9 cellular contexts compared by ENCODE assay signal in genomic region chr16:23597003-23597756, GRCh38. TPM values are rescaled to one million over a fixed set of nuclear protein-coding genes. Genes with fewer than 3 reads are reported as not detected.
DNase-seq lines count a peak whose midpoint lies in the region; ATAC-seq and TF ChIP-seq lines count a peak whose summit lies in the region.
"Had no signal": no experiment of that assay in that cellular context is flagged by ENCODE, and none has a peak within 500 bp of the region (broad histone marks: within the 10 kb centered on the region; RNA-seq: fewer than 3 reads in every experiment).

No MANE protein-coding gene starts in this region.

- no peaks in the 10 kb centered on the region for H3K9me3 Mint-ChIP-seq in CD4-positive, alpha-beta T cell
- H3K9me3 Mint-ChIP-seq in naive thymus-derived CD8-positive, alpha-beta T cell = no peaks in the 10 kb centered on the region

- no peak overlapping the region for H3K4me3 ChIP-seq in aorta (ENCODE audit: low read length in 2 of 2)

- ATAC-seq in CD4-positive, alpha-beta T cell (ENCODE audit: poor library complexity) = no peak
- ATAC-seq in naive thymus-derived CD8-positive, alpha-beta T cell = no peak
- no peak for ATAC-seq in HG02885 (IDR thresholded peaks at IDR 0.05; ENCODE audit: poor library complexity, unreplicated experiment)
- ATAC-seq in aorta (ENCODE audit: low FRiP score) = no peak

- CTCF ChIA-PET in CD4-positive, alpha-beta T cell (lab: Charles Lee) = interaction anchor here (0.7 to 1.7 kb wide), 7 partner anchors 15 to 144 kb away, joined by 3 to 13 read pairs (median 3); partner anchors contain the start of genes COG7, DCTN5, EARS2 and PALB2
- CTCF ChIA-PET in HEK293T (lab: Yijun Ruan, JAX) = interaction anchor here (0.6 to 1.4 kb wide), 14 partner anchors 8 to 81 kb away, joined by 3 to 4 read pairs (median 3); partner anchors contain the start of genes EARS2 and UBFD1

- POLR2A ChIA-PET in CD4-positive, alpha-beta T cell (lab: Charles Lee) = interaction anchor here (0.7 to 1.5 kb wide), 5 partner anchors 16 to 160 kb away, joined by 3 to 6 read pairs (median 4); partner anchors contain the start of genes DCTN5, EARS2, PALB2 and UBFD1
- POLR2A ChIA-PET in HEK293T (lab: Yijun Ruan, JAX) = interaction anchor here (1.0 to 1.5 kb wide), 7 partner anchors 8 to 120 kb away, joined by 3 to 6 read pairs (median 3); partner anchors contain the start of genes EARS2, GGA2 and UBFD1
- POLR2A ChIA-PET in naive thymus-derived CD8-positive, alpha-beta T cell (lab: Charles Lee) = interaction anchor here (0.6 to 1.4 kb wide), 5 partner anchors 16 to 139 kb away, joined by 3 to 5 read pairs (median 3); partner anchors contain the start of genes DCTN5 and PALB2

- 85 to 89% methylated on average over 11 of the region's 11 CpGs for WGBS in aorta, 2 donors

- H3K4me3 Mint-ChIP-seq in CD4-positive, alpha-beta T cell = peak overlapping the region; percentile 67
- peak overlapping the region; percentile 19 to 80 (median 45) for H3K4me3 Mint-ChIP-seq in naive thymus-derived CD8-positive, alpha-beta T cell

- no peak for DNase-seq in CD4-positive, alpha-beta T cell
- DNase-seq in HEK293T (ENCODE audit: extremely low spot score) (peak; percentile 52), OCI-M1 (lab: John Stamatoyannopoulos, UW) (peak; percentile 86), cerebellar cortex (ENCODE audit: low spot score) (peak; percentile 69), aorta (no peak), hepatic stellate cell (ENCODE audit: low spot score) (no peak)
- no peak for DNase-seq in naive thymus-derived CD8-positive, alpha-beta T cell

- H3K9me3 ChIP-seq in CD4-positive, alpha-beta T cell (ENCODE audit: control insufficient read depth, low read length) = no peaks in the 10 kb centered on the region
- H3K9me3 ChIP-seq in aorta (ENCODE audit: control insufficient read depth, low read length) = no peaks in the 10 kb centered on the region
- H3K9me3 ChIP-seq: body of pancreas had no signal

- no peaks in the 10 kb centered on the region for H3K27me3 Mint-ChIP-seq in CD4-positive, alpha-beta T cell
- H3K27me3 Mint-ChIP-seq in naive thymus-derived CD8-positive, alpha-beta T cell = no peaks in the 10 kb centered on the region

- H3K4me1 ChIP-seq in aorta (ENCODE audit: control insufficient read depth in 1 of 2, insufficient read depth in 2 of 2, low read length in 2 of 2) = peaks cover 0 to 2% of the 10 kb centered on the region in 2 donors

- H3K27me3 ChIP-seq in CD4-positive, alpha-beta T cell (ENCODE audit: control insufficient read depth, insufficient read depth, low read length) = no peaks in the 10 kb centered on the region
- H3K27me3 ChIP-seq in aorta (ENCODE audit: control insufficient read depth in 1 of 2, insufficient read depth in 2 of 2, low read length in 1 of 2) = no peaks in the 10 kb centered on the region
- H3K27me3 ChIP-seq: body of pancreas had no signal

- peaks cover 17% of the 10 kb centered on the region for H3K36me3 Mint-ChIP-seq in CD4-positive, alpha-beta T cell (ENCODE audit: low read depth)
- peaks cover 0 to 28% (median 3%) of the 10 kb centered on the region in 3 donors for H3K36me3 Mint-ChIP-seq in naive thymus-derived CD8-positive, alpha-beta T cell

- no peaks in the 10 kb centered on the region for H3K36me3 ChIP-seq in aorta (ENCODE audit: control insufficient read depth in 1 of 2, insufficient read depth in 2 of 2, low read length in 1 of 2)

- H3K27ac ChIP-seq in CD4-positive, alpha-beta T cell (ENCODE audit: low read depth, low read length) = no peak overlapping the region
- H3K27ac ChIP-seq in aorta (ENCODE audit: low read depth in 1 of 2, low read length in 2 of 2) = no peak overlapping the region

- peaks cover 27% of the 10 kb centered on the region for H3K4me1 Mint-ChIP-seq in CD4-positive, alpha-beta T cell (ENCODE audit: low read depth)
- peaks cover 4 to 37% (median 20%) of the 10 kb centered on the region in 4 donors for H3K4me1 Mint-ChIP-seq in naive thymus-derived CD8-positive, alpha-beta T cell

- no peak for TF ChIP-seq CTCF in CD4-positive, alpha-beta T cell (IDR thresholded peaks at IDR 0.05)

- no peak overlapping the region for H3K27ac Mint-ChIP-seq in CD4-positive, alpha-beta T cell
- H3K27ac Mint-ChIP-seq in naive thymus-derived CD8-positive, alpha-beta T cell = peak overlapping the region in 7 of 10 donors; percentile 2 to 88 (median 71)

- intact Hi-C loops in CD4-positive, alpha-beta T cell (cut with DNase I, micrococcal nuclease) = loop anchor here in 1 of 2 experiments (2.0 kb wide), 2 partner anchors 44 to 86 kb away; partner anchors contain the start of genes DCTN5, GGA2 and PALB2
- intact Hi-C loops in aorta (cut with DNase I) = loop anchor here in 1 of 2 donors (5.0 kb wide), 1 partner anchor 40 kb away; the partner anchor contains the start of genes EARS2 and UBFD1

TF ChIP-seq in HEK293T, 16 proteins besides CTCF, POLR2A, EP300 and RAD21:
- TF ChIP-seq ARNT (IDR thresholded peaks at IDR 0.05) (no peak), CTBP1 (IDR thresholded peaks at IDR 0.05; ENCODE audit: borderline replicate concordance) (no peak), SUZ12 (IDR thresholded peaks at IDR 0.05) (no peak), FOXK2 (IDR thresholded peaks at IDR 0.05) (no peak), FOXM1 (IDR thresholded peaks at IDR 0.05; ENCODE audit: borderline replicate concordance) (no peak), ELF4 (IDR thresholded peaks at IDR 0.05) (no peak), L3MBTL2 (conservative IDR thresholded peaks at IDR 0.05) (no peak), SP1 (IDR thresholded peaks at IDR 0.05) (no peak), FOXA1 (IDR thresholded peaks at IDR 0.05) (no peak), BHLHE40 (IDR thresholded peaks at IDR 0.05; ENCODE audit: borderline replicate concordance) (no peak), NFRKB (IDR thresholded peaks at IDR 0.05) (no peak), ZNF384 (IDR thresholded peaks at IDR 0.05) (no peak), LEF1 (IDR thresholded peaks at IDR 0.05; ENCODE audit: borderline replicate concordance) (no peak), PKNOX1 (IDR thresholded peaks at IDR 0.05) (peak; percentile 92), HDGF (IDR thresholded peaks at IDR 0.05; ENCODE audit: borderline replicate concordance) (0 out of 2 replicates have a peak, but pooled peaks have one; percentile 43), TARDBP (IDR thresholded peaks at IDR 0.05) (no peak)

RNA-seq across cellular contexts. Expression of gene NDUFAB1, which starts 1.1 kb away (rescaled TPM):
- total RNA-seq in CD4-positive, alpha-beta T cell = 10 to 100 TPM; 23.0 to 28.3 TPM
- total RNA-seq in naive thymus-derived CD8-positive, alpha-beta T cell = 10 to 100 TPM; 36.8 to 42.9 TPM
- 100 to 1,000 TPM; 182 to 220 (median 206) TPM for polyA plus RNA-seq in naive thymus-derived CD8-positive, alpha-beta T cell
- 10 to 100 TPM; 46.1 to 48.7 TPM for total RNA-seq in aorta
- polyA plus RNA-seq in aorta = 100 to 1,000 TPM; 134 to 180 TPM

RNA-seq across cellular contexts. Expression of gene UBFD1, which starts 39.7 kb away (rescaled TPM):
- 10 to 100 TPM; 53.7 to 59.5 TPM for total RNA-seq in CD4-positive, alpha-beta T cell
- 10 to 100 TPM; 52.5 to 58.7 TPM for total RNA-seq in naive thymus-derived CD8-positive, alpha-beta T cell
- polyA plus RNA-seq in naive thymus-derived CD8-positive, alpha-beta T cell = 10 to 100 TPM; 12.2 to 15.4 (median 12.6) TPM
- total RNA-seq in aorta = 10 to 100 TPM; 43.8 to 55.4 TPM
- 10 to 100 TPM; 12.3 to 12.8 TPM for polyA plus RNA-seq in aorta

RNA-seq across cellular contexts. Expression of gene EARS2, which starts 40.0 kb away (rescaled TPM):
- total RNA-seq in CD4-positive, alpha-beta T cell = 1 to 10 TPM; 7.9 to 8.0 TPM
- 10 to 100 TPM; 16.9 to 18.1 TPM for total RNA-seq in naive thymus-derived CD8-positive, alpha-beta T cell
- 10 to 100 TPM; 14.1 to 19.9 (median 18.3) TPM for polyA plus RNA-seq in naive thymus-derived CD8-positive, alpha-beta T cell
- 10 to 100 TPM; 10.8 to 14.9 TPM for total RNA-seq in aorta
- 1 to 10 TPM; 4.8 to 6.3 TPM for polyA plus RNA-seq in aorta

RNA-seq across cellular contexts. Expression of gene PALB2, which starts 43.9 kb away (rescaled TPM):
- 1 to 10 TPM; 3.8 to 5.1 TPM for total RNA-seq in CD4-positive, alpha-beta T cell
- 10 to 100 TPM; 14.6 to 19.0 TPM for total RNA-seq in naive thymus-derived CD8-positive, alpha-beta T cell
- polyA plus RNA-seq in naive thymus-derived CD8-positive, alpha-beta T cell = 1 to 10 TPM; 3.4 to 9.7 (median 9.5) TPM
- 1 to 10 TPM; 7.7 to 9.5 TPM for total RNA-seq in aorta
- polyA plus RNA-seq in aorta = 10 to 100 TPM in 1 of 2 donors, 1 to 10 TPM in 1; 3.5 to 10.9 TPM

RNA-seq across cellular contexts. Expression of gene DCTN5, which starts 44.1 kb away (rescaled TPM):
- total RNA-seq in CD4-positive, alpha-beta T cell = 10 to 100 TPM; 46.9 to 47.8 TPM
- 10 to 100 TPM; 64.9 to 68.8 TPM for total RNA-seq in naive thymus-derived CD8-positive, alpha-beta T cell
- polyA plus RNA-seq in naive thymus-derived CD8-positive, alpha-beta T cell = 10 to 100 TPM; 43.8 to 65.8 (median 58.4) TPM
- 10 to 100 TPM; 40.1 to 44.7 TPM for total RNA-seq in aorta
- 10 to 100 TPM in 1 of 2 donors, 1 to 10 TPM in 1; 9.0 to 18.1 TPM for polyA plus RNA-seq in aorta

Comparison
In these comparisons a context has a peak if more than half of its experiments do, and no peak if none do; other contexts are left out.
1. DNase-seq: peak in HEK293T (single experiment), OCI-M1 (single experiment) and cerebellar cortex (single experiment); none in CD4-positive, alpha-beta T cell (0 of 10), naive thymus-derived CD8-positive, alpha-beta T cell (0 of 10), aorta (0 of 2) and hepatic stellate cell (single experiment).